ENCODE assay signal across 8 cellular contexts in genomic region chr1:156657161-156657970, GRCh38. TPM values are rescaled to one million over a fixed set of nuclear protein-coding genes. Genes with fewer than 3 reads are reported as not detected.
DNase-seq lines count a peak whose midpoint lies in the region; ATAC-seq lines count a peak whose summit lies in the region.

No MANE protein-coding gene starts in this region.

- intact Hi-C loops in left colon (cut with DNase I, micrococcal nuclease) = no loop called here

- DNase-seq in DMS153 treated with DMSO at 0.1 percent for 48 hours (lab: John Stamatoyannopoulos, UW; ENCODE audit: unreplicated experiment) (peak; percentile 74), DMS153 (lab: John Stamatoyannopoulos, UW) (no peak), NCI-H2029 treated with DMSO at 0.1 percent for 48 hours (lab: John Stamatoyannopoulos, UW) (peak; percentile 32), cerebellar cortex (ENCODE audit: low spot score) (peak; percentile 80), left colon (peak in 1 of 2 donors; percentile 77)
- DNase-seq in activated CD4-positive, alpha-beta T cell treated with anti-CD3 and anti-CD28 coated beads for 1 hour = peak; percentile 65
- DNase-seq in stimulated activated CD4-positive, alpha-beta T cell treated with anti-CD3 and anti-CD28 coated beads, Interleukin-1b, Interleukin-23, amount 100 ng/mL, for 24 hours (ENCODE audit: low read depth in 4 of 4, low spot score in 1 of 4) = peak; percentile 60 to 76 (median 66)

- ATAC-seq in left colon (peak; percentile 23), GM18867 (IDR thresholded peaks at IDR 0.05; ENCODE audit: unreplicated experiment) (no peak)

RNA-seq across cellular contexts. Expression of gene BCAN, which starts 15.4 kb away (rescaled TPM):
- not detected for total RNA-seq in left colon

RNA-seq across cellular contexts. Expression of gene NES, which starts 19.8 kb away (rescaled TPM):
- 1 to 10 TPM; 3.6 to 6.8 TPM for total RNA-seq in left colon

RNA-seq across cellular contexts. Expression of gene HAPLN2, which starts 38.2 kb away (rescaled TPM):
- total RNA-seq in left colon = not detected

RNA-seq across cellular contexts. Expression of gene CRABP2, which starts 48.0 kb away (rescaled TPM):
- total RNA-seq in left colon = under 1 TPM; 0.73 to 0.98 TPM

RNA-seq across cellular contexts. Expression of gene GPATCH4, which starts 56.1 kb away (rescaled TPM):
- total RNA-seq in left colon = 10 to 100 TPM; 13.8 to 20.1 TPM
